ENCODE assay signal across 8 cellular contexts in the genomic region with DNA sequence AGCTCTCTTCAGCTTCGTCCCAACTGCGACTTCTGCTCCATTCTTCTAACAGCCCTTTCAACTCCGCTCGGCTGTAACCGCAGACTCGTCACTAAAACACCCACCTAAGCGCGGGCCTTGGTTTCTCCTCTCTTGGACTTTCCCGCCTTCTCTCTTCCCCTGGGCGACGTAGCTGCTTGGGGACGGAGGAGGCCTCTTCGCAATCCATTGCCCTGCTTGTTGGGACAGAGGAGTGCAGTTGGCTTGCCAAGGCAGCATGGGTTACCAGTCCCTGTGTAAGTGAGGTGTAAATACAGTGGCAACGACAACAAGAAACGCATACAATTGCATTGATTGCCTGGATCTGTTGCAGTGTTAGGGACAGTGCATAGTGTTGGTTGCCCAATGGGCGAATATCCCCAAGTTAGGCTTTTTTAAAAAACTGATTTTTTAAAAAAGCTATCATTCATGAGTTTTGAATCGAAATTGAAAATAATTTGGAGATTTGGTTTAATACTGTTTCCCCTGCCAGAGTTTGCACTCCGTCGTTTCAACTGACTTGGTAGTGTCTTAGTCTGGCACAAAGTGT. TPM values are rescaled to one million over a fixed set of nuclear protein-coding genes. Genes with fewer than 3 reads are reported as not detected.
DNase-seq lines count a peak whose midpoint lies in the region; ATAC-seq and TF ChIP-seq lines count a peak whose summit lies in the region.

No MANE protein-coding gene starts in this region.

- H3K9me3 ChIP-seq in Panc1 (ENCODE audit: control insufficient read depth, insufficient read depth, low read depth, low read length) (no peaks in the 10 kb centered on the region), iPS-18a (ENCODE audit: control insufficient read depth, low read depth, low read length) (no peaks in the 10 kb centered on the region)

- no peaks in the 10 kb centered on the region for H3K27me3 Mint-ChIP-seq in activated naive CD8-positive, alpha-beta T cell

- H3K4me3 ChIP-seq in Panc1 (ENCODE audit: low read depth in 2 of 2, low read length in 2 of 2) (peak overlapping the region; percentile 91 to 94), iPS-18a (ENCODE audit: low read length) (peak overlapping the region; percentile 88)

- POLR2A ChIA-PET in Panc1 (lab: Charles Lee) = interaction anchor here (0.7 kb wide), 1 partner anchor 110 kb away, joined by 3 read pairs; a partner anchor contains a TSS

- ATAC-seq in GM18508 (IDR thresholded peaks at IDR 0.05; ENCODE audit: insufficient read depth, unreplicated experiment) (peak; percentile 26), HG02884 (IDR thresholded peaks at IDR 0.05; ENCODE audit: unreplicated experiment) (peak; percentile 48), Panc1 (peak; percentile 60)

- in situ Hi-C loops in Panc1 (cut with HindIII; ENCODE audit: low pct_unique_long_range_greater_than_20kb, low sequenced_read_pairs) = no loop called here

- no peaks in the 10 kb centered on the region for H3K9me3 Mint-ChIP-seq in activated naive CD8-positive, alpha-beta T cell (ENCODE audit: low read depth)

- H3K36me3 ChIP-seq in Panc1 (ENCODE audit: control insufficient read depth, insufficient read depth, low read length) (peaks cover 18% of the 10 kb centered on the region), iPS-18a (ENCODE audit: control insufficient read depth, low read depth, low read length) (peaks cover 15% of the 10 kb centered on the region)

- H3K27me3 ChIP-seq in Panc1 (ENCODE audit: control insufficient read depth, insufficient read depth, low read length) = no peaks in the 10 kb centered on the region
- no peaks in the 10 kb centered on the region for H3K27me3 ChIP-seq in iPS-18a (ENCODE audit: control insufficient read depth, insufficient read depth, low read length)

- no peak for TF ChIP-seq CTCF in Panc1 (IDR thresholded peaks at IDR 0.05)

- BruUV-seq in Panc1 (replicated peaks; lab: Mats Ljungman, UMichigan) = TSS peak; percentile 79

- peaks cover 11% of the 10 kb centered on the region for H3K36me3 Mint-ChIP-seq in activated naive CD8-positive, alpha-beta T cell

- DNase-seq in Panc1 (ENCODE audit: low read depth, low spot score) (no peak), putamen (ENCODE audit: low spot score) (no peak), NCI-H128 (lab: John Stamatoyannopoulos, UW; ENCODE audit: unreplicated experiment) (no peak)
- peak; percentile 66 to 79 for DNase-seq in stimulated activated CD4-positive, alpha-beta T cell treated with anti-CD3 and anti-CD28 coated beads, Interleukin-4, amount 100 ng/mL, for 4 hours

- CTCF ChIA-PET in Panc1 (lab: Charles Lee) = no interaction called here

- intact Hi-C loops in Panc1 (cut with micrococcal nuclease; ENCODE audit: unreplicated experiment) = loop anchor here (10.0 kb wide), 1 partner anchor 129 kb away; a partner anchor contains a TSS

- peak overlapping the region; percentile 95 for H3K27ac Mint-ChIP-seq in activated naive CD8-positive, alpha-beta T cell

- H3K4me3 Mint-ChIP-seq in activated naive CD8-positive, alpha-beta T cell = peak overlapping the region; percentile 93

- peaks cover 44% of the 10 kb centered on the region for H3K4me1 Mint-ChIP-seq in activated naive CD8-positive, alpha-beta T cell (ENCODE audit: low read depth)

- H3K27ac ChIP-seq in Panc1 (ENCODE audit: low read length) (peak overlapping the region; percentile 97), iPS-18a (ENCODE audit: low read length) (peak overlapping the region; percentile 64)

- H3K9ac ChIP-seq in iPS-18a (ENCODE audit: low read length) = peak overlapping the region; percentile 92

- H3K4me1 ChIP-seq in Panc1 (ENCODE audit: control insufficient read depth, insufficient read depth, low read length) = peaks cover 15% of the 10 kb centered on the region; the same call in 1 of the 2 replicates
- peaks cover 13% of the 10 kb centered on the region for H3K4me1 ChIP-seq in iPS-18a (ENCODE audit: control insufficient read depth, low read depth, low read length)

RNA-seq across cellular contexts. Expression of a gene that starts 0.5 kb away (rescaled TPM):
- total RNA-seq in Panc1 (2021; ENCODE audit: unreplicated experiment) = 85.3 TPM
- 114 TPM for polyA plus RNA-seq in Panc1 (2012; ENCODE audit: insufficient read length)

Comparison
In these comparisons a context has a peak if more than half of its experiments do, and no peak if none do; other contexts are left out.
1. DNase-seq: peak in stimulated activated CD4-positive, alpha-beta T cell treated with anti-CD3 and anti-CD28 coated beads, Interleukin-4, amount 100 ng/mL, for 4 hours (2 of 2); none in Panc1 (single experiment), putamen (single experiment) and NCI-H128 (single experiment).
2. Peak in every context shown above with its lines, with median percentiles within 50 percentile points of each other: ATAC-seq.